In the genomic region with DNA sequence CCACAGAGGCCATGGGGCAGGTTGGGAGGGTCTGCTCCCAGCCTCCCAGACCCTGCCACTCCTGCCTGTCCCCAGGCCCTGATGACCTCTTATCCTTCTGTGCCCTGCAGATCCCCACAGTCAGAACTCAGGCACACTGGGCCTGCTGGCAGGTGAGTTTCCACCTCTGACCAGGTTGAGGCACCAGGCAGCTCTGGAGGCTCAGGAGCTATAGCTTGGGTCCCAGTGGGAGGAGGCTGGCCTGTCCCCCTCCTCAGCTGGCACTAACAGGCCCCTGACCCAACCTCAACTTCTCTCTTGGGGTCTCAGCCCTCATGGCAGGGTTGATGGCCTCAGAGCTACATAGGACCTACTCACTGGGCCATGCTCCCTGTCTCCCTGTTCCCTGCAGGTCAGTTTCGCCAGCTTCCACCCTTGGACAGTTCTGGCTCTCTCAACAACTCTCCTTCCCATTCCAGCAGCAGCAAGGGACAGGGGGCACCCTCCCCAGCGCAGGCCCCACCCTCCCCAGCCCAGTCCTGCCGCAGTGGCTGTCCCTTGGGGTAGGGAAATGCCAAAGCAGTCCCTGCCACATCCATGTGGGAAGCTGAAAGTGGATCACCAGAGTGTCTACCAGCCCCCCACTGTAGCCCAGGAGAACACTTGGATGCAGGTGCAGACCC, we compare ENCODE assay signal across 14 cellular contexts. TPM values are rescaled to one million over a fixed set of nuclear protein-coding genes. Genes with fewer than 3 reads are reported as not detected.
DNase-seq lines count a peak whose midpoint lies in the region; ATAC-seq and TF ChIP-seq lines count a peak whose summit lies in the region.
"Had no signal": no experiment of that assay in that cellular context is flagged by ENCODE, and none has a peak within 500 bp of the region (broad histone marks: within the 10 kb centered on the region; RNA-seq: fewer than 3 reads in every experiment).

No MANE protein-coding gene starts in this region.

- H3K9me3 ChIP-seq in DOHH2 (ENCODE audit: control insufficient read depth, insufficient read depth, low read length) (no peaks in the 10 kb centered on the region), adrenal gland (replicated peaks in 1 of 3) (no peaks in the 10 kb centered on the region), mesenchymal stem cell (ENCODE audit: control insufficient read depth, low read length) (no peaks in the 10 kb centered on the region), stomach smooth muscle (ENCODE audit: control insufficient read depth in 2 of 2, low read length in 2 of 2) (no peaks in the 10 kb centered on the region)
- H3K9me3 ChIP-seq: BE2C had no signal

- H3K27me3 Mint-ChIP-seq in activated CD8-positive, alpha-beta memory T cell treated with anti-CD3 and anti-CD28 coated beads, Interleukin-2, amount 10 ng/mL, durations not matched to agents 7 days and 5 days: peaks cover 29% of the 10 kb centered on the region

- peaks cover 8% of the 10 kb centered on the region for H3F3A ChIP-seq in DOHH2 (ENCODE audit: control insufficient read depth, insufficient read depth)

- peak overlapping the region in 1 of 2 experiments; percentile 3 for H3K14ac ChIP-seq in mesenchymal stem cell (ENCODE audit: low read length in 2 of 2)

- H3K27ac Mint-ChIP-seq in activated CD8-positive, alpha-beta memory T cell treated with anti-CD3 and anti-CD28 coated beads, Interleukin-2, amount 10 ng/mL, durations not matched to agents 7 days and 5 days: no peak overlapping the region

- H2BK12ac ChIP-seq in mesenchymal stem cell (ENCODE audit: low read length in 2 of 2): peak overlapping the region in 1 of 2 experiments; percentile 27

- H3K4me3 ChIP-seq in DOHH2 (ENCODE audit: low read length) (0 out of 2 replicates have a peak overlapping the region, but pooled peaks have one; percentile 1), adrenal gland (no peak overlapping the region), mesenchymal stem cell (ENCODE audit: insufficient read depth in 1 of 2, low read depth in 1 of 2, low read length in 2 of 2) (no peak overlapping the region), stomach smooth muscle (ENCODE audit: low read length in 2 of 2) (no peak overlapping the region)

- H2AFZ ChIP-seq in mesenchymal stem cell (ENCODE audit: low read depth, low read length): no peak overlapping the region

- DNase-seq in adrenal gland: no peak
- DNase-seq in mesenchymal stem cell: no peak
- no peak for DNase-seq in activated CD8-positive, alpha-beta memory T cell treated with anti-CD3 and anti-CD28 coated beads, Interleukin-2, amount 10 ng/mL, durations not matched to agents 7 days and 5 days
- DNase-seq in SIG-M5 treated with dmso at 0.1 percent for 504 hours (lab: John Stamatoyannopoulos, UW; ENCODE audit: unreplicated experiment): no peak
- DNase-seq in NCI-H2029 treated with DMSO at 0.1 percent for 48 hours (lab: John Stamatoyannopoulos, UW): no peak
- DNase-seq in LoVo (ENCODE audit: low spot score): no peak
- DNase-seq: activated naive CD4-positive, alpha-beta T cell; BE2C; NCI-H1092 treated with DMSO at 0.1 percent for 48 hours had no signal

- no peak for ATAC-seq in activated CD8-positive, alpha-beta memory T cell treated with anti-CD3 and anti-CD28 coated beads, Interleukin-2, amount 10 ng/mL, durations not matched to agents 7 days and 5 days

- CTCF ChIA-PET in activated CD8-positive, alpha-beta memory T cell treated with anti-CD3 and anti-CD28 coated beads, Interleukin-2, amount 10 ng/mL, durations not matched to agents 7 days and 5 days (lab: Charles Lee): interaction anchor here (0.7 kb wide), 1 partner anchor 523 kb away, joined by 3 read pairs; no protein-coding TSS in a partner anchor

- peak overlapping the region; percentile 86 for H2AK5ac ChIP-seq in mesenchymal stem cell (ENCODE audit: low read length, severe bottlenecking)

- peak overlapping the region; percentile 54 for H4K8ac ChIP-seq in mesenchymal stem cell (ENCODE audit: low read length)

- H3K27me3 ChIP-seq in DOHH2 (ENCODE audit: control insufficient read depth, low read length): peaks cover 32% of the 10 kb centered on the region
- H3K27me3 ChIP-seq in adrenal gland: no peaks in the 10 kb centered on the region
- H3K27me3 ChIP-seq in mesenchymal stem cell (ENCODE audit: control insufficient read depth in 1 of 2, insufficient read depth in 1 of 2, low read length in 2 of 2): no peaks in the 10 kb centered on the region
- peaks cover 2 to 20% of the 10 kb centered on the region in 2 donors for H3K27me3 ChIP-seq in stomach smooth muscle (ENCODE audit: control insufficient read depth in 1 of 2, insufficient read depth in 2 of 2, low read length in 2 of 2)
- H3K27me3 ChIP-seq: BE2C had no signal

- peak overlapping the region; percentile 35 for H3K4me2 ChIP-seq in DOHH2 (ENCODE audit: low read length)
- no peak overlapping the region for H3K4me2 ChIP-seq in mesenchymal stem cell (ENCODE audit: low read length, poor library complexity, severe bottlenecking)

- no peak for TF ChIP-seq POLR2A in adrenal gland (IDR thresholded peaks at IDR 0.05)

- no peaks in the 10 kb centered on the region for H3K9me3 Mint-ChIP-seq in activated CD8-positive, alpha-beta memory T cell treated with anti-CD3 and anti-CD28 coated beads, Interleukin-2, amount 10 ng/mL, durations not matched to agents 7 days and 5 days (ENCODE audit: low read depth)

- no peaks in the 10 kb centered on the region for H3K79me1 ChIP-seq in mesenchymal stem cell (replicated peaks; ENCODE audit: low read length, poor library complexity, severe bottlenecking)

- peak overlapping the region; percentile 29 for H2BK120ac ChIP-seq in mesenchymal stem cell (ENCODE audit: low read depth, low read length)

- H3K9me2 ChIP-seq in DOHH2 (replicated peaks; ENCODE audit: control insufficient read depth, low read length): no peaks in the 10 kb centered on the region

- WGBS in adrenal gland, 4 donors: 84 to 100% (median 89%) methylated on average over 2 to 3 of the region's 3 CpGs
- WGBS in mesenchymal stem cell: 97% methylated on average over 3 of the region's 3 CpGs

- H3K4me1 Mint-ChIP-seq in activated CD8-positive, alpha-beta memory T cell treated with anti-CD3 and anti-CD28 coated beads, Interleukin-2, amount 10 ng/mL, durations not matched to agents 7 days and 5 days: peaks cover 26% of the 10 kb centered on the region

- H3K4me3 Mint-ChIP-seq in activated CD8-positive, alpha-beta memory T cell treated with anti-CD3 and anti-CD28 coated beads, Interleukin-2, amount 10 ng/mL, durations not matched to agents 7 days and 5 days: no peak overlapping the region

- peak overlapping the region; percentile 71 for H4K91ac ChIP-seq in mesenchymal stem cell (ENCODE audit: low read length)

- peak overlapping the region; percentile 92 for H2BK5ac ChIP-seq in mesenchymal stem cell (ENCODE audit: low read depth, low read length, poor library complexity, severe bottlenecking)

- intact Hi-C loops in adrenal gland (cut with DNase I): no loop called here

- peak overlapping the region; percentile 1 to 62 for H3K18ac ChIP-seq in mesenchymal stem cell (ENCODE audit: low read depth in 1 of 2, low read length in 2 of 2)

- peak overlapping the region; percentile 67 for H3K9ac ChIP-seq in mesenchymal stem cell (ENCODE audit: low read length)
- H3K9ac ChIP-seq in stomach smooth muscle (ENCODE audit: low read length in 2 of 2): no peak overlapping the region

- no peak overlapping the region for H3K23ac ChIP-seq in mesenchymal stem cell (ENCODE audit: low read length in 2 of 2)

- peak overlapping the region in 1 of 2 experiments; percentile 5 for H3K4ac ChIP-seq in mesenchymal stem cell (ENCODE audit: low read depth in 1 of 2, low read length in 2 of 2)

- no peak for TF ChIP-seq CTCF in DOHH2 (IDR thresholded peaks at IDR 0.05; ENCODE audit: low read depth, low read length, poor library complexity, severe bottlenecking)
- no peak for TF ChIP-seq CTCF in adrenal gland (IDR thresholded peaks at IDR 0.05)

- H3K27ac ChIP-seq in DOHH2 (ENCODE audit: low read depth, low read length) (no peak overlapping the region), adrenal gland (peak overlapping the region in 3 of 5 donors; percentile 48 to 85 (median 68)), mesenchymal stem cell (ENCODE audit: low read length, poor library complexity, severe bottlenecking) (peak overlapping the region; percentile 97), stomach smooth muscle (ENCODE audit: low read length) (peak overlapping the region; percentile 24)

- H3K4me1 ChIP-seq in DOHH2 (ENCODE audit: control insufficient read depth, low read length): peaks cover 52% of the 10 kb centered on the region
- no peaks in the 10 kb centered on the region for H3K4me1 ChIP-seq in adrenal gland (replicated peaks in 1 of 2)
- H3K4me1 ChIP-seq in mesenchymal stem cell (ENCODE audit: control insufficient read depth, insufficient read depth, low read depth, low read length): peaks cover 45% of the 10 kb centered on the region
- H3K4me1 ChIP-seq in stomach smooth muscle (ENCODE audit: control insufficient read depth, insufficient read depth, low read length): peaks cover 32% of the 10 kb centered on the region

- no peaks in the 10 kb centered on the region; the same call in 1 of the 2 replicates for H3K36me3 ChIP-seq in DOHH2 (ENCODE audit: control insufficient read depth, low read length)
- H3K36me3 ChIP-seq in adrenal gland (replicated peaks in 1 of 2): no peaks in the 10 kb centered on the region
- peaks cover 5 to 6% of the 10 kb centered on the region in 2 experiments for H3K36me3 ChIP-seq in mesenchymal stem cell (ENCODE audit: control insufficient read depth in 1 of 2, insufficient read depth in 2 of 2, low read depth in 1 of 2, low read length in 2 of 2)
- no peaks in the 10 kb centered on the region for H3K36me3 ChIP-seq in stomach smooth muscle (ENCODE audit: control insufficient read depth in 2 of 2, insufficient read depth in 2 of 2, low read length in 2 of 2)
- H3K36me3 ChIP-seq: BE2C had no signal

- H2BK15ac ChIP-seq in mesenchymal stem cell (ENCODE audit: low read depth, poor library complexity, severe bottlenecking): peak overlapping the region; percentile 15

- no peaks in the 10 kb centered on the region for H4K20me1 ChIP-seq in DOHH2 (ENCODE audit: control insufficient read depth, insufficient read depth, low read depth, low read length)

- no peaks in the 10 kb centered on the region for H3K79me2 ChIP-seq in DOHH2 (ENCODE audit: control insufficient read depth, low read length)

- H3K36me3 Mint-ChIP-seq in activated CD8-positive, alpha-beta memory T cell treated with anti-CD3 and anti-CD28 coated beads, Interleukin-2, amount 10 ng/mL, durations not matched to agents 7 days and 5 days: no peaks in the 10 kb centered on the region

RNA-seq across cellular contexts. Expression of gene AEBP1, which starts 2.7 kb away (rescaled TPM):
- total RNA-seq in adrenal gland: 100 to 1,000 TPM in 6 of 8 donors, 10 to 100 TPM in 2; 64.8 to 292 (median 127) TPM
- polyA plus RNA-seq in adrenal gland: 100 to 1,000 TPM in 2 of 3 donors, 10 to 100 TPM in 1; 41.2 to 198 (median 155) TPM
- polyA plus RNA-seq in mesenchymal stem cell (2013, experiment 1 of 2): 95.5 TPM
- polyA plus RNA-seq in mesenchymal stem cell (2013, experiment 2 of 2): 88.2 TPM
- 1 to 10 TPM; 4.0 to 6.6 TPM for total RNA-seq in activated CD8-positive, alpha-beta memory T cell treated with anti-CD3 and anti-CD28 coated beads, Interleukin-2, amount 10 ng/mL, durations not matched to agents 7 days and 5 days
- total RNA-seq: Daoy, NCI-H460 had no signal

RNA-seq across cellular contexts. Expression of gene POLM, which starts 19.1 kb away (rescaled TPM):
- total RNA-seq in adrenal gland: 10 to 100 TPM; 11.3 to 51.8 (median 28.2) TPM
- polyA plus RNA-seq in adrenal gland: 10 to 100 TPM in 2 of 3 donors, 1 to 10 TPM in 1; 5.4 to 38.5 (median 21.9) TPM
- 6.5 TPM for polyA plus RNA-seq in mesenchymal stem cell (2013, experiment 1 of 2)
- polyA plus RNA-seq in mesenchymal stem cell (2013, experiment 2 of 2): 5.7 TPM
- total RNA-seq in activated CD8-positive, alpha-beta memory T cell treated with anti-CD3 and anti-CD28 coated beads, Interleukin-2, amount 10 ng/mL, durations not matched to agents 7 days and 5 days: 10 to 100 TPM; 41.8 to 41.9 TPM

RNA-seq across cellular contexts. Expression of gene POLD2, which starts 21.9 kb away (rescaled TPM):
- 100 to 1,000 TPM in 2 of 8 donors, 10 to 100 TPM in 6; 47.5 to 127 (median 71.7) TPM for total RNA-seq in adrenal gland
- polyA plus RNA-seq in adrenal gland: 100 to 1,000 TPM in 1 of 3 donors, 10 to 100 TPM in 2; 89.4 to 101 (median 93.0) TPM
- 59.3 TPM for polyA plus RNA-seq in mesenchymal stem cell (2013, experiment 1 of 2)
- 56.2 TPM for polyA plus RNA-seq in mesenchymal stem cell (2013, experiment 2 of 2)
- total RNA-seq in activated CD8-positive, alpha-beta memory T cell treated with anti-CD3 and anti-CD28 coated beads, Interleukin-2, amount 10 ng/mL, durations not matched to agents 7 days and 5 days: 100 to 1,000 TPM; 130 to 158 TPM

RNA-seq across cellular contexts. Expression of gene PGAM2, which starts 36.1 kb away (rescaled TPM):
- total RNA-seq in adrenal gland: 10 to 100 TPM in 1 of 8 donors, 1 to 10 TPM in 6, under 1 TPM in 1; 0.76 to 30.1 (median 4.3) TPM
- 10 to 100 TPM in 2 of 3 donors, 1 to 10 TPM in 1; 2.3 to 20.4 (median 15.8) TPM for polyA plus RNA-seq in adrenal gland
- not detected for polyA plus RNA-seq in mesenchymal stem cell (2013, experiment 1 of 2)
- polyA plus RNA-seq in mesenchymal stem cell (2013, experiment 2 of 2): not detected
- total RNA-seq in activated CD8-positive, alpha-beta memory T cell treated with anti-CD3 and anti-CD28 coated beads, Interleukin-2, amount 10 ng/mL, durations not matched to agents 7 days and 5 days: under 1 TPM in 1 of 2 experiments, not detected in 1; 0.58 TPM
- total RNA-seq: Daoy, NCI-H460 had no signal

RNA-seq across cellular contexts. Expression of gene MYL7, which starts 39.7 kb away (rescaled TPM):
- total RNA-seq in adrenal gland: not detected
- polyA plus RNA-seq in adrenal gland: 1 to 10 TPM in 1 of 3 donors, under 1 TPM in 1, not detected in 1; 0.24 to 3.5 TPM
- polyA plus RNA-seq in mesenchymal stem cell (2013, experiment 1 of 2): not detected
- not detected for polyA plus RNA-seq in mesenchymal stem cell (2013, experiment 2 of 2)
- not detected for total RNA-seq in activated CD8-positive, alpha-beta memory T cell treated with anti-CD3 and anti-CD28 coated beads, Interleukin-2, amount 10 ng/mL, durations not matched to agents 7 days and 5 days
- total RNA-seq: Daoy, myocyte, NCI-H460 had no signal

Comparison
In these comparisons a context has a peak if more than half of its experiments do, and no peak if none do; other contexts are left out.
1. RNA of gene AEBP1, which starts 2.7 kb away (total RNA-seq): 64.8 to 292 TPM in adrenal gland; 4.0 to 6.6 TPM in activated CD8-positive, alpha-beta memory T cell treated with anti-CD3 and anti-CD28 coated beads, Interleukin-2, amount 10 ng/mL, durations not matched to agents 7 days and 5 days; every median in the first group is over 4 times any median in the second.